ENCODE assay signal across 1 cellular context in the genomic region with DNA sequence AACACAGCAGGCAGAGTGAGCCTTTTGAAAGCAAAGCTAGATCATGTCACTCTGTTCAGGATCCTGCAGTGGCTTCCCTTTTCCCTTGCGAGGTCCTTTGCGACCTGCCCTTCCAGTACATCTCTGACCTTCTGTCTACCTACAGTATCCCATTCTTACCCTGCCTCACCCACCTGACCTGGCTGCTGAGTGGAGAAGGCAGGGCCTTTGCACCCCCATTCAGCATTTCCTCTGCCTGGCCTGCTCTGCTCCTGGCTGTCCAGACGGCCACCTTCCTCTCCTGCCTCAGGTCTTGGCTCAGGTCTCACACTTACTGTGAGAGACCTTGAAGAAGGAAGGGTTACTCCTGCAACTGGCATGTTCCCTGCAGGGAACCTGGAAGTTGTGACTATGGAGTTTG.
TF ChIP-seq lines count a peak whose summit lies in the region.

No MANE protein-coding gene starts in this region.

TF ChIP-seq in SK-N-SH treated with all-trans-retinoic acid at 6 μM for 48 hours, 23 proteins besides CTCF, POLR2A, EP300 and RAD21 (continued from another document):
- TF ChIP-seq, protein P1, sequence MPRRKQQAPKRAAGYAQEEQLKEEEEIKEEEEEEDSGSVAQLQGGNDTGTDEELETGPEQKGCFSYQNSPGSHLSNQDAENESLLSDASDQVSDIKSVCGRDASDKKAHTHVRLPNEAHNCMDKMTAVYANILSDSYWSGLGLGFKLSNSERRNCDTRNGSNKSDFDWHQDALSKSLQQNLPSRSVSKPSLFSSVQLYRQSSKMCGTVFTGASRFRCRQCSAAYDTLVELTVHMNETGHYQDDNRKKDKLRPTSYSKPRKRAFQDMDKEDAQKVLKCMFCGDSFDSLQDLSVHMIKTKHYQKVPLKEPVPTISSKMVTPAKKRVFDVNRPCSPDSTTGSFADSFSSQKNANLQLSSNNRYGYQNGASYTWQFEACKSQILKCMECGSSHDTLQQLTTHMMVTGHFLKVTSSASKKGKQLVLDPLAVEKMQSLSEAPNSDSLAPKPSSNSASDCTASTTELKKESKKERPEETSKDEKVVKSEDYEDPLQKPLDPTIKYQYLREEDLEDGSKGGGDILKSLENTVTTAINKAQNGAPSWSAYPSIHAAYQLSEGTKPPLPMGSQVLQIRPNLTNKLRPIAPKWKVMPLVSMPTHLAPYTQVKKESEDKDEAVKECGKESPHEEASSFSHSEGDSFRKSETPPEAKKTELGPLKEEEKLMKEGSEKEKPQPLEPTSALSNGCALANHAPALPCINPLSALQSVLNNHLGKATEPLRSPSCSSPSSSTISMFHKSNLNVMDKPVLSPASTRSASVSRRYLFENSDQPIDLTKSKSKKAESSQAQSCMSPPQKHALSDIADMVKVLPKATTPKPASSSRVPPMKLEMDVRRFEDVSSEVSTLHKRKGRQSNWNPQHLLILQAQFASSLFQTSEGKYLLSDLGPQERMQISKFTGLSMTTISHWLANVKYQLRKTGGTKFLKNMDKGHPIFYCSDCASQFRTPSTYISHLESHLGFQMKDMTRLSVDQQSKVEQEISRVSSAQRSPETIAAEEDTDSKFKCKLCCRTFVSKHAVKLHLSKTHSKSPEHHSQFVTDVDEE (CRISPR knock-in tag; IDR thresholded peaks at IDR 0.05): no peak
- TF ChIP-seq PATZ1 (CRISPR knock-in tag; IDR thresholded peaks at IDR 0.05; ENCODE audit: borderline replicate concordance) (no peak), POU6F1 (CRISPR knock-in tag; IDR thresholded peaks at IDR 0.05; ENCODE audit: borderline replicate concordance, low read depth) (no peak), ISL1 (CRISPR knock-in tag; IDR thresholded peaks at IDR 0.05) (no peak), ZNF565 (CRISPR knock-in tag; conservative IDR thresholded peaks at IDR 0.05; ENCODE audit: low read depth) (no peak), SNAI2 (CRISPR knock-in tag; IDR thresholded peaks at IDR 0.05) (no peak), ZFP30 (CRISPR knock-in tag; IDR thresholded peaks at IDR 0.05) (no peak), CSDC2 (CRISPR knock-in tag; IDR thresholded peaks at IDR 0.05) (no peak), GLIS3 (CRISPR knock-in tag; IDR thresholded peaks at IDR 0.05) (no peak), CSRNP3 (CRISPR knock-in tag; IDR thresholded peaks at IDR 0.05) (no peak)
